8 cellular contexts compared by ENCODE assay signal in the genomic region with DNA sequence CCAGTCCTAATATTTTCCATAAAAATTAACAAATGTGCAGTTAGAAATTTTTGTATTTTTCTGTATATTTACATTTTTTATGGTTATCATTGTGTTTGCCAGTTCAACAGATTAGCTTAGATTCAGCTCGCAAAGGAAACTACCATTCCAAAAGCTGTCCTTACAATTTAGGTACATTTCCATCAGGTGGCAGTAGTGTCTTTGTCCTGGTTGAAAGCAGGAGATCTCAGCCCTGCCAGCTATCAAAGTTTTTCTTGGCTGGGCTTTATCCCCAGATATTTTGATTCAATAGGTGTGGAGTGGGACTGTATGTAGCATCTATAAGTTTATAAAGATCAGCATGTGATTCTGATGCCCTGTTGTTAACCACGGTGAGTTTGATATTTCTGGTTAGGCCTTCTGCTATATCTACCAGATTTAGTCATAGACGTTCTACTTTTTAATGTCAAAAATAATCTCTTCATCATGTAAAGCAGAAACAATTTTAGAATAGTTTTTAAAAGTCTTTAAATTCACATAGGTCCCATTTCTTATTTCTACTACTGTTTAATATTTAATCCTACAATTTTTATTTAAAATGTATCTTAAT. TPM values are rescaled to one million over a fixed set of nuclear protein-coding genes. Genes with fewer than 3 reads are reported as not detected.
A peak's percentile ranks its signal among the peaks of the same experiment; 100 is the strongest.
DNase-seq lines count a peak whose midpoint lies in the region; ATAC-seq and TF ChIP-seq lines count a peak whose summit lies in the region.

No MANE protein-coding gene starts in this region.

- intact Hi-C loops in A673 (cut with micrococcal nuclease; ENCODE audit: unreplicated experiment) = no loop called here

- no peaks in the 10 kb centered on the region for H3K9me3 ChIP-seq in A673 (ENCODE audit: low read depth, low read length, poor library complexity, severe bottlenecking)

- POLR2A ChIA-PET in A673 (lab: Charles Lee; ENCODE audit: low non-redundant PET) (no interaction called here), T-cell (lab: Charles Lee) (no interaction called here)

- H3K36me3 Mint-ChIP-seq in T-cell = no peaks in the 10 kb centered on the region
- no peaks in the 10 kb centered on the region for H3K36me3 Mint-ChIP-seq in stimulated activated naive B cell treated with anti-CD40 and anti-IgM and Interleukin-4, amounts not matched to agents 10 μg/mL and 1 μg/mL and 100 μg/mL, for 72 hours

- peaks cover 47% of the 10 kb centered on the region for H3K27me3 ChIP-seq in A673 (replicated peaks; ENCODE audit: insufficient read depth, low read depth, low read length, poor library complexity)

- no peaks in the 10 kb centered on the region for H3K4me1 ChIP-seq in A673 (ENCODE audit: insufficient read depth, low read length, poor library complexity, severe bottlenecking)

- no peak overlapping the region for H3K27ac Mint-ChIP-seq in T-cell
- H3K27ac Mint-ChIP-seq in stimulated activated naive B cell treated with anti-CD40 and anti-IgM and Interleukin-4, amounts not matched to agents 10 μg/mL and 1 μg/mL and 100 μg/mL, for 72 hours = no peak overlapping the region

- H3K4me1 Mint-ChIP-seq in T-cell = no peaks in the 10 kb centered on the region
- H3K4me1 Mint-ChIP-seq in stimulated activated naive B cell treated with anti-CD40 and anti-IgM and Interleukin-4, amounts not matched to agents 10 μg/mL and 1 μg/mL and 100 μg/mL, for 72 hours = no peaks in the 10 kb centered on the region

- BruUV-seq in A673 (replicated peaks; lab: Mats Ljungman, UMichigan) = no TSS peak

- CTCF ChIA-PET in A673 (lab: Charles Lee) (interaction anchor here (0.9 to 1.0 kb wide), 2 partner anchors 19 to 852 kb away, joined by 4 to 6 read pairs; no protein-coding TSS in a partner anchor), T-cell (lab: Charles Lee) (interaction anchor here in 1 of 2 donors (0.7 kb wide), 1 partner anchor 21 kb away, joined by 4 read pairs; no protein-coding TSS in a partner anchor)

- peak; percentile 24 for DNase-seq in A673 (ENCODE audit: low spot score)
- peak; percentile 23 for DNase-seq in GM13976 (ENCODE audit: low spot score)
- peak; percentile 87 for DNase-seq in NCI-H748 (lab: John Stamatoyannopoulos, UW; ENCODE audit: unreplicated experiment)
- no peak for DNase-seq in epithelial cell of proximal tubule (ENCODE audit: low read depth)
- DNase-seq in T-cell = no peak
- no peak for DNase-seq in NCI-H1092 treated with DMSO at 0.1 percent for 48 hours (lab: John Stamatoyannopoulos, UW)
- no peak for DNase-seq in stimulated activated naive B cell treated with anti-CD40 and anti-IgM and Interleukin-4, amounts not matched to agents 10 μg/mL and 1 μg/mL and 100 μg/mL, for 72 hours

- in situ Hi-C loops in GM13976 (cut with MboI; ENCODE audit: low sequenced_read_pairs, unreplicated experiment) = no loop called here

- H3K27ac ChIP-seq in A673 (ENCODE audit: low read depth, low read length, poor library complexity, severe bottlenecking) = no peak overlapping the region

- no peak overlapping the region for H3K4me3 Mint-ChIP-seq in T-cell
- H3K4me3 Mint-ChIP-seq in stimulated activated naive B cell treated with anti-CD40 and anti-IgM and Interleukin-4, amounts not matched to agents 10 μg/mL and 1 μg/mL and 100 μg/mL, for 72 hours = no peak overlapping the region

- no peaks in the 10 kb centered on the region for H3K36me3 ChIP-seq in A673 (ENCODE audit: insufficient read depth, low read length, poor library complexity, severe bottlenecking)

- no peaks in the 10 kb centered on the region for H3K9me3 Mint-ChIP-seq in T-cell
- peaks cover 0 to 1% of the 10 kb centered on the region in 2 donors for H3K9me3 Mint-ChIP-seq in stimulated activated naive B cell treated with anti-CD40 and anti-IgM and Interleukin-4, amounts not matched to agents 10 μg/mL and 1 μg/mL and 100 μg/mL, for 72 hours

- ATAC-seq in T-cell (replicated peaks in 1 of 4) (no peak), GM21723 (IDR thresholded peaks at IDR 0.05; ENCODE audit: unreplicated experiment) (no peak)
- no peak for ATAC-seq in stimulated activated naive B cell treated with anti-CD40 and anti-IgM and Interleukin-4, amounts not matched to agents 10 μg/mL and 1 μg/mL and 100 μg/mL, for 72 hours (replicated peaks)

- TF ChIP-seq CTCF in A673 (conservative IDR thresholded peaks at IDR 0.05; ENCODE audit: low read depth, low read length) (peak; percentile 42), GM13976 (IDR thresholded peaks at IDR 0.05; ENCODE audit: borderline replicate concordance, control extremely low read depth, extremely low read depth, insufficient read depth, missing control alignments) (no peak), epithelial cell of proximal tubule (conservative IDR thresholded peaks at IDR 0.05; ENCODE audit: low read depth, low read length) (peak; percentile 68)

- H3K4me3 ChIP-seq in A673 (ENCODE audit: low read depth, low read length, poor library complexity, severe bottlenecking) = no peak overlapping the region
- no peak overlapping the region for H3K4me3 ChIP-seq in epithelial cell of proximal tubule (ENCODE audit: low read depth, low read length)

- H3K27me3 Mint-ChIP-seq in T-cell = peaks cover 0 to 5% of the 10 kb centered on the region in 2 donors
- peaks cover 3 to 12% of the 10 kb centered on the region in 2 donors for H3K27me3 Mint-ChIP-seq in stimulated activated naive B cell treated with anti-CD40 and anti-IgM and Interleukin-4, amounts not matched to agents 10 μg/mL and 1 μg/mL and 100 μg/mL, for 72 hours

RNA-seq across cellular contexts. Expression of a gene that starts 15.5 kb away (rescaled TPM):
- total RNA-seq in A673 (2021) (not detected in 2 replicates), epithelial cell of proximal tubule (9.6 and 30.3 TPM in 2 replicates), T-cell (1 to 10 TPM in 3 of 5 donors, under 1 TPM in 2; 0.82 to 2.4 (median 1.1) TPM)

Comparison
In these comparisons a context has a peak if more than half of its experiments do, and no peak if none do; other contexts are left out.
1. DNase-seq: peak in A673 (single experiment), GM13976 (single experiment) and NCI-H748 (single experiment); none in epithelial cell of proximal tubule (single experiment), T-cell (0 of 34), NCI-H1092 treated with DMSO at 0.1 percent for 48 hours (single experiment) and stimulated activated naive B cell treated with anti-CD40 and anti-IgM and Interleukin-4, amounts not matched to agents 10 μg/mL and 1 μg/mL and 100 μg/mL, for 72 hours (single experiment).